21 cellular contexts compared by ENCODE assay signal in genomic region chr12:83958997-83959396, GRCh38.
DNase-seq lines count a peak whose midpoint lies in the region; ATAC-seq and TF ChIP-seq lines count a peak whose summit lies in the region.
"Had no signal": no experiment of that assay in that cellular context is flagged by ENCODE, and none has a peak within 500 bp of the region (broad histone marks: within the 10 kb centered on the region; RNA-seq: fewer than 3 reads in every experiment).

No MANE protein-coding gene starts in this region.

- no peak for DNase-seq in RWPE2 (ENCODE audit: low spot score)
- no peak for DNase-seq in adrenal gland
- no peak for DNase-seq in activated CD4-positive, CD25-positive, alpha-beta regulatory T cell treated with anti-CD3 and anti-CD28 coated beads, Interleukin-2, amount 50 U/mL, for 72 hours
- no peak for DNase-seq in CD4-positive, alpha-beta memory T cell
- DNase-seq: activated CD4-positive, alpha-beta T cell treated with anti-CD3 and anti-CD28 coated beads, Interleukin-2, amount 10 ng/mL, durations not matched to agents 7 days and 5 days; activated naive CD8-positive, alpha-beta T cell treated with anti-CD3 and anti-CD28 coated beads, Interleukin-2, amount 50 U/mL, for 24 hours; DND-41; MM.1S; NCI-H146; NCI-H748 treated with DMSO at 0.1 percent for 48 hours; psoas muscle; stimulated activated CD4-positive, alpha-beta T cell treated with anti-CD3 and anti-CD28 coated beads, Interleukin-2, amount 100 ng/mL, for 48 hours; tibial artery had no signal

- H3K4me1 ChIP-seq in RWPE2 (ENCODE audit: insufficient read depth, poor library complexity, severe bottlenecking) (peaks cover 20% of the 10 kb centered on the region), neuron (ENCODE audit: insufficient read depth, low read length) (no peaks in the 10 kb centered on the region), adrenal gland (replicated peaks in 1 of 2) (no peaks in the 10 kb centered on the region)
- no peaks in the 10 kb centered on the region for H3K4me1 ChIP-seq in CD4-positive, alpha-beta memory T cell (ENCODE audit: insufficient read depth, low read length)
- H3K4me1 ChIP-seq: psoas muscle, tibial artery had no signal

- no peaks in the 10 kb centered on the region for H3K4me1 Mint-ChIP-seq in CD4-positive, alpha-beta memory T cell
- H3K4me1 Mint-ChIP-seq: activated CD4-positive, alpha-beta T cell treated with anti-CD3 and anti-CD28 coated beads, Interleukin-2, amount 10 ng/mL, durations not matched to agents 7 days and 5 days; activated naive CD8-positive, alpha-beta T cell treated with anti-CD3 and anti-CD28 coated beads, Interleukin-2, amount 50 U/mL, for 24 hours; IgD-negative memory B cell had no signal

- intact Hi-C loops in adrenal gland (cut with DNase I), result no loop called here
- intact Hi-C loops in CD4-positive, alpha-beta memory T cell (cut with micrococcal nuclease), result loop anchor here (10.0 kb wide), 1 partner anchor 1274 kb away; the partner anchor contains the start of gene TMTC2

- H3K27ac ChIP-seq in RWPE2 (ENCODE audit: poor library complexity, severe bottlenecking) (no peak overlapping the region), adrenal gland (no peak overlapping the region)
- H3K27ac ChIP-seq in CD4-positive, alpha-beta memory T cell (ENCODE audit: low read depth, low read length), result no peak overlapping the region
- H3K27ac ChIP-seq: neutrophil, psoas muscle, skin epidermis, tibial artery had no signal

- no peaks in the 10 kb centered on the region for H3K36me3 ChIP-seq in RWPE2 (ENCODE audit: low read depth)
- no peaks in the 10 kb centered on the region for H3K36me3 ChIP-seq in neuron (ENCODE audit: insufficient read depth, low read length)
- H3K36me3 ChIP-seq in adrenal gland (replicated peaks in 1 of 2), result no peaks in the 10 kb centered on the region
- no peaks in the 10 kb centered on the region for H3K36me3 ChIP-seq in CD4-positive, alpha-beta memory T cell (ENCODE audit: insufficient read depth, low read length)
- H3K36me3 ChIP-seq: neutrophil, tibial artery had no signal

- H3K4me3 Mint-ChIP-seq in CD4-positive, alpha-beta memory T cell, result no peak overlapping the region
- H3K4me3 Mint-ChIP-seq: activated CD4-positive, alpha-beta T cell treated with anti-CD3 and anti-CD28 coated beads, Interleukin-2, amount 10 ng/mL, durations not matched to agents 7 days and 5 days; activated naive CD8-positive, alpha-beta T cell treated with anti-CD3 and anti-CD28 coated beads, Interleukin-2, amount 50 U/mL, for 24 hours; IgD-negative memory B cell; stimulated activated naive CD8-positive, alpha-beta T cell treated with anti-CD3 and anti-CD28 coated beads, Interleukin-15, Interleukin-2, amounts not matched to agents 100 ng/mL and 50 ng/mL, for 24 hours; T-helper 1 cell treated with Interleukin-12 subunit alpha and Interleukin-12 subunit beta and Interleukin-4 antibody, amounts not matched to agents 30 μg/mL and 1 μg/mL, for 36 hours had no signal

- POLR2A ChIA-PET in CD4-positive, alpha-beta memory T cell (lab: Charles Lee; ENCODE audit: partially characterized antibody), result no interaction called here

- no peaks in the 10 kb centered on the region for H3K27me3 ChIP-seq in RWPE2 (ENCODE audit: insufficient read depth, poor library complexity, severe bottlenecking)
- H3K27me3 ChIP-seq in neuron (ENCODE audit: insufficient read depth, low read length), result no peaks in the 10 kb centered on the region
- H3K27me3 ChIP-seq in adrenal gland, result no peaks in the 10 kb centered on the region
- no peaks in the 10 kb centered on the region for H3K27me3 ChIP-seq in CD4-positive, alpha-beta memory T cell (ENCODE audit: insufficient read depth, low read length)
- H3K27me3 ChIP-seq: neutrophil, tibial artery had no signal

- H3K4me3 ChIP-seq in RWPE2 (ENCODE audit: severe bottlenecking), result no peak overlapping the region
- H3K4me3 ChIP-seq in neuron (ENCODE audit: low read length), result no peak overlapping the region
- no peak overlapping the region for H3K4me3 ChIP-seq in adrenal gland
- H3K4me3 ChIP-seq in CD4-positive, alpha-beta memory T cell (ENCODE audit: low read length in 2 of 2), result no peak overlapping the region
- H3K4me3 ChIP-seq: psoas muscle, skin epidermis, tibial artery had no signal

- TF ChIP-seq POLR2A in adrenal gland (IDR thresholded peaks at IDR 0.05), result no peak

- H3K27ac Mint-ChIP-seq in CD4-positive, alpha-beta memory T cell, result no peak overlapping the region
- H3K27ac Mint-ChIP-seq: activated CD4-positive, alpha-beta T cell treated with anti-CD3 and anti-CD28 coated beads, Interleukin-2, amount 10 ng/mL, durations not matched to agents 7 days and 5 days; activated naive CD8-positive, alpha-beta T cell treated with anti-CD3 and anti-CD28 coated beads, Interleukin-2, amount 50 U/mL, for 24 hours; IgD-negative memory B cell; stimulated activated naive CD8-positive, alpha-beta T cell treated with anti-CD3 and anti-CD28 coated beads, Interleukin-15, Interleukin-2, amounts not matched to agents 100 ng/mL and 50 ng/mL, for 24 hours; T-helper 1 cell treated with Interleukin-12 subunit alpha and Interleukin-12 subunit beta and Interleukin-4 antibody, amounts not matched to agents 30 μg/mL and 1 μg/mL, for 36 hours had no signal

- CTCF ChIA-PET in CD4-positive, alpha-beta memory T cell (lab: Charles Lee; ENCODE audit: partially characterized antibody), result no interaction called here

- no peaks in the 10 kb centered on the region for H3K27me3 Mint-ChIP-seq in CD4-positive, alpha-beta memory T cell
- H3K27me3 Mint-ChIP-seq: activated CD4-positive, alpha-beta T cell treated with anti-CD3 and anti-CD28 coated beads, Interleukin-2, amount 10 ng/mL, durations not matched to agents 7 days and 5 days; activated naive CD8-positive, alpha-beta T cell treated with anti-CD3 and anti-CD28 coated beads, Interleukin-2, amount 50 U/mL, for 24 hours; IgD-negative memory B cell; stimulated activated naive CD8-positive, alpha-beta T cell treated with anti-CD3 and anti-CD28 coated beads, Interleukin-15, Interleukin-2, amounts not matched to agents 100 ng/mL and 50 ng/mL, for 24 hours had no signal

- peaks cover 0 to 4% (median 0%) of the 10 kb centered on the region in 8 donors for H3K9me3 Mint-ChIP-seq in CD4-positive, alpha-beta memory T cell
- H3K9me3 Mint-ChIP-seq: activated CD4-positive, alpha-beta T cell treated with anti-CD3 and anti-CD28 coated beads, Interleukin-2, amount 10 ng/mL, durations not matched to agents 7 days and 5 days; IgD-negative memory B cell; T-helper 1 cell treated with Interleukin-12 subunit alpha and Interleukin-12 subunit beta and Interleukin-4 antibody, amounts not matched to agents 30 μg/mL and 1 μg/mL, for 36 hours had no signal

- WGBS in adrenal gland, 4 donors, result 56 to 70% (median 59%) methylated on average over 2 of the region's 2 CpGs

- no peaks in the 10 kb centered on the region for H3K36me3 Mint-ChIP-seq in CD4-positive, alpha-beta memory T cell
- H3K36me3 Mint-ChIP-seq: IgD-negative memory B cell had no signal

- no peaks in the 10 kb centered on the region for H3K9me3 ChIP-seq in RWPE2 (ENCODE audit: severe bottlenecking)
- H3K9me3 ChIP-seq in neuron (ENCODE audit: low read length), result no peaks in the 10 kb centered on the region
- H3K9me3 ChIP-seq in adrenal gland (replicated peaks in 1 of 3), result no peaks in the 10 kb centered on the region
- H3K9me3 ChIP-seq in CD4-positive, alpha-beta memory T cell (ENCODE audit: control insufficient read depth in 1 of 2, low read length in 2 of 2), result no peaks in the 10 kb centered on the region
- H3K9me3 ChIP-seq: neutrophil, psoas muscle, tibial artery had no signal

- peak; percentile 61 for ATAC-seq in GM18502 (IDR thresholded peaks at IDR 0.05; ENCODE audit: poor library complexity, unreplicated experiment)
- peak; percentile 52 for ATAC-seq in HG02759 (IDR thresholded peaks at IDR 0.05; ENCODE audit: unreplicated experiment)
- ATAC-seq in RWPE2 (ENCODE audit: low read depth), result peak; percentile 23; the same call in 1 of the 3 replicates
- ATAC-seq: activated naive CD8-positive, alpha-beta T cell treated with anti-CD3 and anti-CD28 coated beads, Interleukin-2, amount 50 U/mL, for 24 hours; psoas muscle had no signal

- H2AFZ ChIP-seq in neuron (ENCODE audit: low read depth, low read length), result peak overlapping the region; percentile 46

- TF ChIP-seq CTCF in RWPE2 (IDR thresholded peaks at IDR 0.05; ENCODE audit: poor library complexity, severe bottlenecking), result no peak
- TF ChIP-seq CTCF in adrenal gland (IDR thresholded peaks at IDR 0.05), result no peak
